ENCODE assay signal across 6 cellular contexts in the genomic region with DNA sequence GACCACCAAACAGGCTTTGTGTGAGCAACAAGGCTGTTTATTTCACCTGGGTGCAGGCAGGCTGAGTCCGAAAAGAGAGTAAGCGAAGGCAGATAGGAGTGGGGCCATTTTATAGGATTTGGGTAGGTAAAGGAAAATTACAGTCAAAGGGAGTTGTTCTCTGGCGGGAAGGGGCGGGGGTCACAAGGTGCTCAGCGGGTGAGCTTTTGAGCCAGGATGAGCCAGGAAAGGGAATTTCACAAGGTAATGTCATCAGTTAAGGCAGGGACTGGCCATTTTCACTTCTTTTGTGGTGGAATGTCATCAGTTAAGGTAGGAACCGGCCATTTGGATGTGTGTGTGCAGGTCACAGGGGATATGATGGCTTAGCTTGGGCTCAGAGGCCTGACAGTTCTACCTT.
DNase-seq lines count a peak whose midpoint lies in the region; ATAC-seq and TF ChIP-seq lines count a peak whose summit lies in the region.
"Not testable (repeated sequence)": the region's sequence is repeated elsewhere in the genome, so short reads cannot be mapped to it uniquely, and the experiment has no call there.

No MANE protein-coding gene starts in this region.

- H3K56ac ChIP-seq in mesendoderm (ENCODE audit: low read length) = not testable (repeated sequence)

- not testable (repeated sequence) for H3K27me3 Mint-ChIP-seq in GM23338 (ENCODE audit: insufficient read depth, low read depth, poor library complexity); WTC11 (ENCODE audit: low read depth); endodermal cell (ENCODE audit: insufficient read depth); neural progenitor cell (ENCODE audit: insufficient read depth, low read depth)

- H4K8ac ChIP-seq in mesendoderm (ENCODE audit: low read depth, low read length) = not testable (repeated sequence)

- H3K36me3 Mint-ChIP-seq in GM23338 (ENCODE audit: low read depth); WTC11; endodermal cell (ENCODE audit: low read depth); neural progenitor cell: not testable (repeated sequence)

- H3K27ac ChIP-seq in GM23338 (ENCODE audit: low read depth) = 0 out of 2 replicates have a peak overlapping the region, but pooled peaks have one; percentile 35
- H3K27ac ChIP-seq in endodermal cell (ENCODE audit: low read depth, low read length); neural progenitor cell: not testable (repeated sequence)
- H3K27ac ChIP-seq in mesendoderm (ENCODE audit: low read depth, low read length) = peak overlapping the region; percentile 11

- not testable (repeated sequence) for H3K4me3 ChIP-seq in GM23338; endodermal cell (ENCODE audit: low read length); mesendoderm (ENCODE audit: low read length); neural progenitor cell

- not testable (repeated sequence) for H3K9me3 Mint-ChIP-seq in GM23338, WTC11, endodermal cell, neural progenitor cell

- peak; percentile 28 for DNase-seq in GM23338 (ENCODE audit: low spot score)
- DNase-seq in WTC11 (ENCODE audit: low spot score) = peak; percentile 12
- DNase-seq in endodermal cell = peak; percentile 82
- peak; percentile 2 for DNase-seq in iPS DF 4.7 (ENCODE audit: extremely low read depth, low spot score)
- peak; percentile 75 for DNase-seq in mesendoderm
- DNase-seq in neural progenitor cell (ENCODE audit: low spot score) = not testable (repeated sequence)

- H3K79me1 ChIP-seq in mesendoderm (ENCODE audit: low read length) = not testable (repeated sequence)

- WGBS in endodermal cell (ENCODE audit: insufficient coverage in 1 of 2, insufficient read length in 1 of 2), 2 experiments = 87 to 100% methylated on average over 4 to 6 of the region's 6 CpGs
- WGBS in mesendoderm (ENCODE audit: extremely low coverage, insufficient coverage, low lambda C conversion rate) = no CpG with 5 or more reads among the region's 6 CpGs

- H3K23ac ChIP-seq in mesendoderm (ENCODE audit: low read length) = not testable (repeated sequence)

- H2AK5ac ChIP-seq in mesendoderm (ENCODE audit: low read length) = not testable (repeated sequence)

- H3K27me3 ChIP-seq in GM23338 (ENCODE audit: insufficient read depth); endodermal cell (ENCODE audit: control insufficient read depth, insufficient read depth, low read length, poor library complexity, severe bottlenecking); mesendoderm (ENCODE audit: insufficient read depth, low read length, poor library complexity); neural progenitor cell: not testable (repeated sequence)

- not testable (repeated sequence) for H2BK5ac ChIP-seq in mesendoderm (ENCODE audit: low read length)

- CTCF ChIA-PET in WTC11 (lab: Charles Lee) = not testable (repeated sequence)

- H2AFZ ChIP-seq in GM23338 (peak overlapping the region; percentile 82), neural progenitor cell (replicated peaks) (peak overlapping the region; percentile 31)

- H3K4me1 Mint-ChIP-seq in GM23338 = peaks cover 11% of the 10 kb centered on the region
- peaks cover 15% of the 10 kb centered on the region for H3K4me1 Mint-ChIP-seq in WTC11
- not testable (repeated sequence) for H3K4me1 Mint-ChIP-seq in endodermal cell, neural progenitor cell

- peak overlapping the region; percentile 47 for H3K18ac ChIP-seq in mesendoderm (ENCODE audit: low read length)

- not testable (repeated sequence) for H3K79me2 ChIP-seq in GM23338 (replicated peaks; ENCODE audit: insufficient read depth); mesendoderm (ENCODE audit: control insufficient read depth, insufficient read depth, low read length); neural progenitor cell (ENCODE audit: low read depth)

- not testable (repeated sequence) for H4K5ac ChIP-seq in mesendoderm (ENCODE audit: low read length)

- POLR2A ChIA-PET in WTC11 (lab: Charles Lee) = not testable (repeated sequence)

- H3K9me3 ChIP-seq in endodermal cell (ENCODE audit: control insufficient read depth, low read length); neural progenitor cell (ENCODE audit: low read depth): not testable (repeated sequence)

- H2BK15ac ChIP-seq in mesendoderm (replicated peaks; ENCODE audit: low read depth) = not testable (repeated sequence)

- H3K4me1 ChIP-seq in GM23338 (ENCODE audit: insufficient read depth); endodermal cell (ENCODE audit: control insufficient read depth, insufficient read depth, low read length); mesendoderm (ENCODE audit: control insufficient read depth, low read depth, low read length); neural progenitor cell: not testable (repeated sequence)

- not testable (repeated sequence) for H3K9me2 ChIP-seq in GM23338 (ENCODE audit: insufficient read depth)

- H3K9ac ChIP-seq in endodermal cell (ENCODE audit: extremely low read depth, low read length, poor library complexity, severe bottlenecking); mesendoderm (ENCODE audit: low read length); neural progenitor cell: not testable (repeated sequence)

- not testable (repeated sequence) for ATAC-seq in GM23338, WTC11

- not testable (repeated sequence) for H3F3A ChIP-seq in GM23338 (replicated peaks; ENCODE audit: low read depth); neural progenitor cell (ENCODE audit: low read depth)

- H3K4ac ChIP-seq in mesendoderm (ENCODE audit: low read depth, low read length) = not testable (repeated sequence)

- H4K20me1 ChIP-seq in GM23338 (replicated peaks; ENCODE audit: insufficient read depth); neural progenitor cell (ENCODE audit: low read depth): not testable (repeated sequence)

- H3K4me2 ChIP-seq in GM23338; mesendoderm (ENCODE audit: low read length); neural progenitor cell: not testable (repeated sequence)

- H3K27ac Mint-ChIP-seq in GM23338 (peak overlapping the region; percentile 77), WTC11 (peak overlapping the region; percentile 48; the same call in 1 of the 2 replicates)
- H3K27ac Mint-ChIP-seq in endodermal cell, neural progenitor cell: not testable (repeated sequence)

- H3K36me3 ChIP-seq in GM23338 (ENCODE audit: insufficient read depth); endodermal cell (ENCODE audit: control insufficient read depth, insufficient read depth, low read length); mesendoderm (ENCODE audit: control insufficient read depth, insufficient read depth, low read length); neural progenitor cell: not testable (repeated sequence)

- not testable (repeated sequence) for H2BK120ac ChIP-seq in mesendoderm (ENCODE audit: low read depth, low read length)

- H3K4me3 Mint-ChIP-seq in GM23338, WTC11, endodermal cell, neural progenitor cell: not testable (repeated sequence)

- TF ChIP-seq CTCF in GM23338 (conservative IDR thresholded peaks at IDR 0.05; ENCODE audit: low read depth in 2 of 2); WTC11 (IDR thresholded peaks at IDR 0.05); endodermal cell (conservative IDR thresholded peaks at IDR 0.05); neural progenitor cell (IDR thresholded peaks at IDR 0.05): not testable (repeated sequence)
